Comparison of ENCODE assay signal across 17 cellular contexts in the genomic region with DNA sequence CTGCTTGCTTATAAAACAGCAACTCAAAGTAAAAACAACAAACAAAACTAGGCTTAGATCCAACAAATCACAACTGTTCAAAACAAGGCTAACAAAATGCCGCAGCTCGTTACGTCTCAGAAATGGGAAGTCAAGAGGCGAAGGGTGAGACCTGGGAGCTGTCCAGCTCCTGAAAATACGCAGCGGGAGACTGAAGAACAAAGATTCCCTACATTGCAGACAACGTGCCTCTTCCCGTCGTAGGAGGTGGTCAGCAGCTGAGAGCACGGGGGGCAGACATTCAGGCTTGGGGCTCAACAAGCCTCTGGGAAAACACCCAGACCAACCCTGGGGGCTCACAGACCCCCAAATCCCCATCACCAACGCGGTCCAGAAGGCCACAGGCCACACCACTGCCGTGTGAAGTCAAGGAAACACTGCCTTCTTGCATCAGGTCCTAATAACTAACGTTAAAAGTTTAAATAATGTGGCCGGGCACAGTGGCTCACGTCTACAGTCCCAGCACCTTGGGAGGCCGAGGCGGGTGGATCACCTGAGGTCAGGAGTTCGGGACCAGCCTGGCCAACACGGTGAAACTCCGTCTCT. TPM values are rescaled to one million over a fixed set of nuclear protein-coding genes. Genes with fewer than 3 reads are reported as not detected.
DNase-seq lines count a peak whose midpoint lies in the region; ATAC-seq and TF ChIP-seq lines count a peak whose summit lies in the region.
"Had no signal": no experiment of that assay in that cellular context is flagged by ENCODE, and none has a peak within 500 bp of the region (broad histone marks: within the 10 kb centered on the region; RNA-seq: fewer than 3 reads in every experiment).

No MANE protein-coding gene starts in this region.

- DNase-seq in DMS 273 (lab: John Stamatoyannopoulos, UW; ENCODE audit: unreplicated experiment): peak; percentile 35
- no peak for DNase-seq in DMS 273 treated with DMSO at 0.1 percent for 48 hours (lab: John Stamatoyannopoulos, UW)
- DNase-seq in SK-MEL-5 (ENCODE audit: low read depth, low spot score): peak; percentile 28
- DNase-seq in fibroblast of lung (ENCODE audit: low read depth in 2 of 2): peak; percentile 38 to 43
- DNase-seq in neural progenitor cell (ENCODE audit: low spot score): peak; percentile 89
- no peak for DNase-seq in stimulated activated naive B cell treated with anti-CD40 and anti-IgM and Interleukin-4, amounts not matched to agents 10 μg/mL and 1 μg/mL and 100 μg/mL, for 72 hours
- no peak for DNase-seq in breast epithelium (ENCODE audit: low spot score in 2 of 2)
- DNase-seq: activated CD4-positive, CD25-positive, alpha-beta regulatory T cell; Caco-2; left colon; NCI-H2029; NCI-H748 treated with DMSO at 0.1 percent for 48 hours had no signal

- H3K4me3 Mint-ChIP-seq in neural progenitor cell: peak overlapping the region; percentile 3
- no peak overlapping the region for H3K4me3 Mint-ChIP-seq in stimulated activated naive B cell treated with anti-CD40 and anti-IgM and Interleukin-4, amounts not matched to agents 10 μg/mL and 1 μg/mL and 100 μg/mL, for 72 hours

- no peaks in the 10 kb centered on the region for H3K4me1 ChIP-seq in fibroblast of lung (ENCODE audit: control insufficient read depth, extremely low read depth, insufficient read depth, low read length)
- H3K4me1 ChIP-seq in neural progenitor cell: peaks cover 12% of the 10 kb centered on the region
- H3K4me1 ChIP-seq in breast epithelium: no peaks in the 10 kb centered on the region
- H3K4me1 ChIP-seq: Caco-2, tibial nerve had no signal

- no peak overlapping the region for H2AFZ ChIP-seq in fibroblast of lung (ENCODE audit: low read length)
- no peak overlapping the region for H2AFZ ChIP-seq in neural progenitor cell (replicated peaks)

- peaks cover 16% of the 10 kb centered on the region for H3F3A ChIP-seq in neural progenitor cell (ENCODE audit: low read depth)

- TF ChIP-seq CTCF in fibroblast of lung (conservative IDR thresholded peaks at IDR 0.05 in 1 of 2, IDR thresholded peaks at IDR 0.05 in 1 of 2; ENCODE audit: low read depth in 1 of 2, low read length in 2 of 2) (no peak), neural progenitor cell (IDR thresholded peaks at IDR 0.05) (no peak), breast epithelium (IDR thresholded peaks at IDR 0.05) (no peak)

- H3K9me3 Mint-ChIP-seq in neural progenitor cell: no peaks in the 10 kb centered on the region
- no peaks in the 10 kb centered on the region for H3K9me3 Mint-ChIP-seq in stimulated activated naive B cell treated with anti-CD40 and anti-IgM and Interleukin-4, amounts not matched to agents 10 μg/mL and 1 μg/mL and 100 μg/mL, for 72 hours

- H3K27ac ChIP-seq in fibroblast of lung (ENCODE audit: insufficient read depth, low read length) (no peak overlapping the region), neural progenitor cell (no peak overlapping the region), breast epithelium (no peak overlapping the region)
- H3K27ac ChIP-seq: 22Rv1, KMS-11, tibial nerve had no signal

- no peak for ATAC-seq in stimulated activated naive B cell treated with anti-CD40 and anti-IgM and Interleukin-4, amounts not matched to agents 10 μg/mL and 1 μg/mL and 100 μg/mL, for 72 hours (replicated peaks)
- ATAC-seq in GM19467 (IDR thresholded peaks at IDR 0.05; ENCODE audit: unreplicated experiment): no peak
- ATAC-seq: left colon, Right ventricle myocardium inferior had no signal

- no peaks in the 10 kb centered on the region for H4K20me1 ChIP-seq in fibroblast of lung (ENCODE audit: control insufficient read depth, extremely low read depth, insufficient read depth, low read length)
- H4K20me1 ChIP-seq in neural progenitor cell (ENCODE audit: low read depth): peaks cover 48% of the 10 kb centered on the region

- H3K4me3 ChIP-seq in fibroblast of lung (replicated peaks in 1 of 4; ENCODE audit: control extremely low read depth in 1 of 4, insufficient read depth in 1 of 4, low read depth in 3 of 4, low read length in 4 of 4) (no peak overlapping the region), neural progenitor cell (no peak overlapping the region), breast epithelium (no peak overlapping the region)
- H3K4me3 ChIP-seq: tibial nerve had no signal

- H3K36me3 Mint-ChIP-seq in neural progenitor cell: no peaks in the 10 kb centered on the region
- H3K36me3 Mint-ChIP-seq in stimulated activated naive B cell treated with anti-CD40 and anti-IgM and Interleukin-4, amounts not matched to agents 10 μg/mL and 1 μg/mL and 100 μg/mL, for 72 hours: no peaks in the 10 kb centered on the region

- H3K27me3 Mint-ChIP-seq in neural progenitor cell (ENCODE audit: insufficient read depth, low read depth): peaks cover 38% of the 10 kb centered on the region
- H3K27me3 Mint-ChIP-seq in stimulated activated naive B cell treated with anti-CD40 and anti-IgM and Interleukin-4, amounts not matched to agents 10 μg/mL and 1 μg/mL and 100 μg/mL, for 72 hours: peaks cover 40 to 69% of the 10 kb centered on the region in 2 donors

- no peak for TF ChIP-seq POLR2A in breast epithelium (IDR thresholded peaks at IDR 0.05)

- H3K36me3 ChIP-seq in fibroblast of lung (ENCODE audit: control insufficient read depth, insufficient read depth, low read length) (no peaks in the 10 kb centered on the region), neural progenitor cell (no peaks in the 10 kb centered on the region), breast epithelium (no peaks in the 10 kb centered on the region)
- H3K36me3 ChIP-seq: tibial nerve had no signal

- H3K9me3 ChIP-seq in fibroblast of lung (ENCODE audit: control insufficient read depth, insufficient read depth, low read depth, low read length): no peaks in the 10 kb centered on the region
- no peaks in the 10 kb centered on the region for H3K9me3 ChIP-seq in neural progenitor cell (ENCODE audit: low read depth)
- no peaks in the 10 kb centered on the region for H3K9me3 ChIP-seq in breast epithelium
- H3K9me3 ChIP-seq: Caco-2, tibial nerve had no signal

- H3K4me2 ChIP-seq in fibroblast of lung (ENCODE audit: extremely low read depth, insufficient read depth, low read length) (no peak overlapping the region), neural progenitor cell (no peak overlapping the region)
- H3K4me2 ChIP-seq: KMS-11 had no signal

- H3K4me1 Mint-ChIP-seq in neural progenitor cell: peaks cover 23% of the 10 kb centered on the region
- no peaks in the 10 kb centered on the region for H3K4me1 Mint-ChIP-seq in stimulated activated naive B cell treated with anti-CD40 and anti-IgM and Interleukin-4, amounts not matched to agents 10 μg/mL and 1 μg/mL and 100 μg/mL, for 72 hours

- no peaks in the 10 kb centered on the region for H3K27me3 ChIP-seq in fibroblast of lung (ENCODE audit: control insufficient read depth, insufficient read depth, low read length)
- H3K27me3 ChIP-seq in neural progenitor cell: peaks cover 50% of the 10 kb centered on the region
- H3K27me3 ChIP-seq in breast epithelium: no peaks in the 10 kb centered on the region
- H3K27me3 ChIP-seq: tibial nerve had no signal

- in situ Hi-C loops in SK-MEL-5 (cut with HindIII; ENCODE audit: low pct_unique_long_range_greater_than_20kb, low sequenced_read_pairs): no loop called here

- H3K9ac ChIP-seq in fibroblast of lung (ENCODE audit: insufficient read depth, low read length): no peak overlapping the region
- H3K9ac ChIP-seq in neural progenitor cell: no peak overlapping the region
- H3K9ac ChIP-seq: KMS-11 had no signal

- H3K27ac Mint-ChIP-seq in neural progenitor cell: no peak overlapping the region
- no peak overlapping the region for H3K27ac Mint-ChIP-seq in stimulated activated naive B cell treated with anti-CD40 and anti-IgM and Interleukin-4, amounts not matched to agents 10 μg/mL and 1 μg/mL and 100 μg/mL, for 72 hours

- intact Hi-C loops in breast epithelium (cut with DNase I; ENCODE audit: low total_unique reads): no loop called here

- H3K79me2 ChIP-seq in fibroblast of lung (ENCODE audit: control insufficient read depth, insufficient read depth, low read length): no peaks in the 10 kb centered on the region
- H3K79me2 ChIP-seq in neural progenitor cell (ENCODE audit: low read depth): no peaks in the 10 kb centered on the region

RNA-seq across cellular contexts. Expression of a gene that starts 13.5 kb away (rescaled TPM):
- total RNA-seq in SK-MEL-5 (2014; rRNA removed; shearing (Covaris generic)): 9.4 TPM in 2 replicates
- polyA plus RNA-seq in SK-MEL-5 (2015; cell fraction: cytosol; rRNA removed): 9.2 and 9.6 TPM in 2 replicates
- 3.6 and 11.8 TPM in 2 replicates for polyA plus RNA-seq in SK-MEL-5 (2015; cell fraction: nucleus; rRNA removed)
- total RNA-seq in fibroblast of lung (10.0 and 26.6 TPM in 2 replicates), neural progenitor cell (ENCODE audit: low replicate concordance) (2.5 TPM in 1 of 2 replicates, not detected in the other), breast epithelium (100 to 1,000 TPM in 2 of 3 donors, under 1 TPM in 1; 0.48 to 166 (median 120) TPM)
- 1.8 and 18.6 TPM in 2 replicates for polyA plus RNA-seq in fibroblast of lung
- 1.6 and 21.8 TPM in 2 replicates for polyA plus RNA-seq in fibroblast of lung (2012)
- 18.5 and 49.3 TPM in 2 replicates for polyA minus RNA-seq in fibroblast of lung (ENCODE audit: low replicate concordance)

Comparison
In these comparisons a context has a peak if more than half of its experiments do, and no peak if none do; other contexts are left out.
1. DNase-seq: peak in DMS 273 (single experiment), SK-MEL-5 (single experiment), fibroblast of lung (2 of 2) and neural progenitor cell (single experiment); none in DMS 273 treated with DMSO at 0.1 percent for 48 hours (single experiment), stimulated activated naive B cell treated with anti-CD40 and anti-IgM and Interleukin-4, amounts not matched to agents 10 μg/mL and 1 μg/mL and 100 μg/mL, for 72 hours (single experiment) and breast epithelium (0 of 2).